ENCODE assay signal across 11 cellular contexts in the genomic region with DNA sequence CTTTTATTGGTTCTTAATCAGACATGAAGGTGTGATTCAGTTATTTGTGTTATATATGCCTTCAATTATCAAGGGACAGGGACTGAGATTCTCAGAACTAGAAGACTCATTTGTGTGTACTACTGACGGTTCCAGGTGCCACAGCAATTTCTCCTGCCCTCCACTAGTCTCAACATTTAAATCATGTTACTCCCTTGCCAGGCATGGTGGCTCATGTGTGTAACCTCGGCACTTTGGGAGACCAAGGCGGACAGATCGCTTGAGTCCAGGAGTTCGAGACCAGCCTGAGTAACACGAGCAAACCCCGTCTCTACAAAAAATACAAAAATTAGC. TPM values are rescaled to one million over a fixed set of nuclear protein-coding genes. Genes with fewer than 3 reads are reported as not detected.
A peak's percentile ranks its signal among the peaks of the same experiment; 100 is the strongest.
DNase-seq lines count a peak whose midpoint lies in the region; ATAC-seq, FAIRE-seq and TF ChIP-seq lines count a peak whose summit lies in the region.
"Had no signal": no experiment of that assay in that cellular context is flagged by ENCODE, and none has a peak within 500 bp of the region (broad histone marks: within the 10 kb centered on the region; RNA-seq: fewer than 3 reads in every experiment).

No MANE protein-coding gene starts in this region.

- H3K36me3 ChIP-seq in kidney (ENCODE audit: control insufficient read depth in 1 of 2, insufficient read depth in 2 of 2, low read length in 2 of 2) = peaks cover 2 to 9% of the 10 kb centered on the region in 2 donors

- no peaks in the 10 kb centered on the region for H3K9me3 Mint-ChIP-seq in activated CD8-positive, alpha-beta memory T cell treated with anti-CD3 and anti-CD28 coated beads, Interleukin-2, amount 10 ng/mL, durations not matched to agents 7 days and 5 days (ENCODE audit: low read depth)
- no peaks in the 10 kb centered on the region for H3K9me3 Mint-ChIP-seq in activated T-helper 1 cell treated with anti-CD3 and anti-CD28 coated beads, Interleukin-12 subunit alpha, Interleukin-12 subunit beta, Interleukin-2, Interleukin-4 antibody, amounts not matched to agents 30 ng/mL and 10 ng/mL and 1 ng/mL, durations not matched to agents 14 hours and 24 hours and 36 hours

- peak overlapping the region; percentile 100 for H3K27ac Mint-ChIP-seq in activated CD8-positive, alpha-beta memory T cell treated with anti-CD3 and anti-CD28 coated beads, Interleukin-2, amount 10 ng/mL, durations not matched to agents 7 days and 5 days
- peak overlapping the region; percentile 55 for H3K27ac Mint-ChIP-seq in activated T-helper 1 cell treated with anti-CD3 and anti-CD28 coated beads, Interleukin-12 subunit alpha, Interleukin-12 subunit beta, Interleukin-2, Interleukin-4 antibody, amounts not matched to agents 30 ng/mL and 10 ng/mL and 1 ng/mL, durations not matched to agents 14 hours and 24 hours and 36 hours

- ATAC-seq in activated CD8-positive, alpha-beta memory T cell treated with anti-CD3 and anti-CD28 coated beads, Interleukin-2, amount 10 ng/mL, durations not matched to agents 7 days and 5 days = no peak

- no peak for TF ChIP-seq CTCF in kidney (IDR thresholded peaks at IDR 0.05; ENCODE audit: borderline replicate concordance, extremely low read depth, insufficient read depth)
- TF ChIP-seq CTCF in GM10266 (IDR thresholded peaks at IDR 0.05; ENCODE audit: control insufficient read depth, insufficient read depth, low read depth, missing control alignments) = no peak

- H3K4me1 Mint-ChIP-seq in activated CD8-positive, alpha-beta memory T cell treated with anti-CD3 and anti-CD28 coated beads, Interleukin-2, amount 10 ng/mL, durations not matched to agents 7 days and 5 days = peaks cover 51% of the 10 kb centered on the region
- peaks cover 56% of the 10 kb centered on the region for H3K4me1 Mint-ChIP-seq in activated T-helper 1 cell treated with anti-CD3 and anti-CD28 coated beads, Interleukin-12 subunit alpha, Interleukin-12 subunit beta, Interleukin-2, Interleukin-4 antibody, amounts not matched to agents 30 ng/mL and 10 ng/mL and 1 ng/mL, durations not matched to agents 14 hours and 24 hours and 36 hours (ENCODE audit: low read depth)

- no peaks in the 10 kb centered on the region for H3K9me3 ChIP-seq in kidney (ENCODE audit: control insufficient read depth in 1 of 2, low read length in 2 of 2)

- CTCF ChIA-PET in activated CD8-positive, alpha-beta memory T cell treated with anti-CD3 and anti-CD28 coated beads, Interleukin-2, amount 10 ng/mL, durations not matched to agents 7 days and 5 days (lab: Charles Lee) = interaction anchor here (1.1 to 2.9 kb wide), 4 partner anchors 38 to 144 kb away, joined by 3 to 13 read pairs (median 8); no protein-coding TSS in a partner anchor

- intact Hi-C loops in activated T-helper 1 cell treated with anti-CD3 and anti-CD28 coated beads, Interleukin-12 subunit alpha, Interleukin-12 subunit beta, Interleukin-2, Interleukin-4 antibody, amounts not matched to agents 30 ng/mL and 10 ng/mL and 1 ng/mL, durations not matched to agents 14 hours and 24 hours and 36 hours (cut with micrococcal nuclease) = loop anchor here (5.0 kb wide), 2 partner anchors 1880 to 1995 kb away; no protein-coding TSS in a partner anchor
- intact Hi-C loops in kidney (cut with DNase I) = no loop called here

- DNase-seq in activated CD8-positive, alpha-beta memory T cell treated with anti-CD3 and anti-CD28 coated beads, Interleukin-2, amount 10 ng/mL, durations not matched to agents 7 days and 5 days = no peak
- DNase-seq in activated CD8-positive, alpha-beta memory T cell treated with anti-CD3 and anti-CD28 coated beads for 24 hours = no peak
- DNase-seq in activated T-helper 1 cell treated with anti-CD3 and anti-CD28 coated beads, Interleukin-12 subunit alpha, Interleukin-12 subunit beta, Interleukin-2, Interleukin-4 antibody, amounts not matched to agents 30 ng/mL and 10 ng/mL and 1 ng/mL, durations not matched to agents 14 hours and 24 hours and 36 hours (ENCODE audit: low spot score) = no peak
- DNase-seq in kidney = no peak
- no peak for DNase-seq in NCI-H128 (lab: John Stamatoyannopoulos, UW; ENCODE audit: unreplicated experiment)
- DNase-seq in stimulated activated CD4-positive, alpha-beta T cell treated with anti-CD3 and anti-CD28 coated beads, Interleukin-4, amount 100 ng/mL, for 1 hour = no peak
- DNase-seq in GM10266 (ENCODE audit: extremely low spot score) = no peak

- H3K36me3 Mint-ChIP-seq in activated CD8-positive, alpha-beta memory T cell treated with anti-CD3 and anti-CD28 coated beads, Interleukin-2, amount 10 ng/mL, durations not matched to agents 7 days and 5 days = peaks cover 23% of the 10 kb centered on the region
- H3K36me3 Mint-ChIP-seq in activated T-helper 1 cell treated with anti-CD3 and anti-CD28 coated beads, Interleukin-12 subunit alpha, Interleukin-12 subunit beta, Interleukin-2, Interleukin-4 antibody, amounts not matched to agents 30 ng/mL and 10 ng/mL and 1 ng/mL, durations not matched to agents 14 hours and 24 hours and 36 hours (ENCODE audit: low read depth) = peaks cover 27% of the 10 kb centered on the region

- H3K27ac ChIP-seq in kidney (ENCODE audit: low read depth in 2 of 2, low read length in 2 of 2) (peak overlapping the region; percentile 82 to 95), temporal lobe (ENCODE audit: low read depth, low read length) (peak overlapping the region; percentile 82)

- H3K4me3 Mint-ChIP-seq in activated CD8-positive, alpha-beta memory T cell treated with anti-CD3 and anti-CD28 coated beads, Interleukin-2, amount 10 ng/mL, durations not matched to agents 7 days and 5 days = peak overlapping the region; percentile 87
- H3K4me3 Mint-ChIP-seq in activated T-helper 1 cell treated with anti-CD3 and anti-CD28 coated beads, Interleukin-12 subunit alpha, Interleukin-12 subunit beta, Interleukin-2, Interleukin-4 antibody, amounts not matched to agents 30 ng/mL and 10 ng/mL and 1 ng/mL, durations not matched to agents 14 hours and 24 hours and 36 hours = peak overlapping the region; percentile 88

- peaks cover 25% of the 10 kb centered on the region in 2 donors for H3K4me1 ChIP-seq in kidney (ENCODE audit: control insufficient read depth in 1 of 2, insufficient read depth in 1 of 2, low read depth in 1 of 2, low read length in 2 of 2)

- peak overlapping the region in 1 of 2 donors; percentile 65 for H3K9ac ChIP-seq in kidney (ENCODE audit: low read length in 2 of 2)

- no peak for FAIRE-seq in kidney (lab: Jason Lieb, UNC)

- H3K27me3 Mint-ChIP-seq in activated CD8-positive, alpha-beta memory T cell treated with anti-CD3 and anti-CD28 coated beads, Interleukin-2, amount 10 ng/mL, durations not matched to agents 7 days and 5 days = peaks cover 10% of the 10 kb centered on the region
- H3K27me3 Mint-ChIP-seq in activated T-helper 1 cell treated with anti-CD3 and anti-CD28 coated beads, Interleukin-12 subunit alpha, Interleukin-12 subunit beta, Interleukin-2, Interleukin-4 antibody, amounts not matched to agents 30 ng/mL and 10 ng/mL and 1 ng/mL, durations not matched to agents 14 hours and 24 hours and 36 hours (ENCODE audit: insufficient read depth) = peaks cover 9% of the 10 kb centered on the region

- peak overlapping the region; percentile 69 to 74 for H3K4me3 ChIP-seq in kidney (ENCODE audit: low read length in 2 of 2)

RNA-seq across cellular contexts. Expression of a gene that starts 1.1 kb away (rescaled TPM):
- 100 to 1,000 TPM; 141 to 176 TPM for total RNA-seq in activated CD8-positive, alpha-beta memory T cell treated with anti-CD3 and anti-CD28 coated beads, Interleukin-2, amount 10 ng/mL, durations not matched to agents 7 days and 5 days
- 159 and 164 TPM in 2 replicates for total RNA-seq in activated T-helper 1 cell treated with anti-CD3 and anti-CD28 coated beads, Interleukin-12 subunit alpha, Interleukin-12 subunit beta, Interleukin-2, Interleukin-4 antibody, amounts not matched to agents 30 ng/mL and 10 ng/mL and 1 ng/mL, durations not matched to agents 14 hours and 24 hours and 36 hours
- total RNA-seq in kidney (740 TPM), temporal lobe (35.7 TPM)
- 499 TPM for polyA plus RNA-seq in kidney (ENCODE audit: insufficient read depth, low read depth, low replicate concordance)

RNA-seq across cellular contexts. Expression of a gene that starts 37.0 kb away (rescaled TPM):
- total RNA-seq in activated CD8-positive, alpha-beta memory T cell treated with anti-CD3 and anti-CD28 coated beads, Interleukin-2, amount 10 ng/mL, durations not matched to agents 7 days and 5 days = under 1 TPM in 1 of 2 experiments, not detected in 1; 0.28 TPM
- total RNA-seq in activated T-helper 1 cell treated with anti-CD3 and anti-CD28 coated beads, Interleukin-12 subunit alpha, Interleukin-12 subunit beta, Interleukin-2, Interleukin-4 antibody, amounts not matched to agents 30 ng/mL and 10 ng/mL and 1 ng/mL, durations not matched to agents 14 hours and 24 hours and 36 hours = not detected in 2 replicates
- total RNA-seq in kidney = 1.4 TPM
- polyA plus RNA-seq in kidney (ENCODE audit: insufficient read depth, low read depth, low replicate concordance) = 2.9 TPM
- total RNA-seq in temporal lobe = 0.49 TPM
- total RNA-seq: G401, left colon, NCI-H460 had no signal

RNA-seq across cellular contexts. Expression of a gene that starts 40.2 kb away (rescaled TPM):
- not detected for total RNA-seq in activated CD8-positive, alpha-beta memory T cell treated with anti-CD3 and anti-CD28 coated beads, Interleukin-2, amount 10 ng/mL, durations not matched to agents 7 days and 5 days
- total RNA-seq in activated T-helper 1 cell treated with anti-CD3 and anti-CD28 coated beads, Interleukin-12 subunit alpha, Interleukin-12 subunit beta, Interleukin-2, Interleukin-4 antibody, amounts not matched to agents 30 ng/mL and 10 ng/mL and 1 ng/mL, durations not matched to agents 14 hours and 24 hours and 36 hours = not detected in 2 replicates
- total RNA-seq in kidney (0.09 TPM), temporal lobe (5.2 TPM)
- not detected for polyA plus RNA-seq in kidney (ENCODE audit: insufficient read depth, low read depth, low replicate concordance)
- total RNA-seq: G401, NCI-H460 had no signal
